In the genomic region with DNA sequence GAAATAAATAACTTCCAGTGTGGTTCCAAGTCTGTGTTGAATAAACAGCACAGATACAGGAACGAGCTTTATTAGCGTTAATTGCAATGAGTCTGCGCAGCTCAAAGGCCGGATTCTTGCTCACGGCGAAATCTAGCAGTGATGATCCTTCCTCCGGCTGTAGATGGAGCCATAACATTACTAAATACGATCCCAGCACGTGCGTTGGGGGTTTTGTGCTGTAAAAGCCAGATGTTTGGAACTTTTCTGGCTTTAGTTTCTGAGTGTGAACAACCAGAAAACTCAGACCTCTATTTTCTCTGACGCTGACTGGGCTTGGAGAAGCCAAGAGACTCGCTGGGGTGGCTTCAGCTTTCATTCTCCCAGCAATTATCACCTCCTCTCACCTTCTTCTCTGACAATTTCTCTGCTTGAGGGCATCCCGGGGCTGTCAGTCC, we compare ENCODE assay signal across 8 cellular contexts. TPM values are rescaled to one million over a fixed set of nuclear protein-coding genes. Genes with fewer than 3 reads are reported as not detected.
DNase-seq lines count a peak whose midpoint lies in the region; ATAC-seq and TF ChIP-seq lines count a peak whose summit lies in the region.

No MANE protein-coding gene starts in this region.

- no peaks in the 10 kb centered on the region for H3K27me3 ChIP-seq in CD8-positive, alpha-beta memory T cell (ENCODE audit: insufficient read depth, low read length, poor library complexity, severe bottlenecking)
- peaks cover 13% of the 10 kb centered on the region for H3K27me3 ChIP-seq in NT2/D1 (ENCODE audit: insufficient read depth, insufficient read length)
- H3K27me3 ChIP-seq in esophagus muscularis mucosa = peaks cover 0 to 39% (median 0%) of the 10 kb centered on the region in 4 donors

- POLR2A ChIA-PET in CD8-positive, alpha-beta memory T cell (lab: Charles Lee) = interaction anchor here (0.7 to 1.2 kb wide), 2 partner anchors 31 to 1697 kb away, joined by 3 to 4 read pairs; no protein-coding TSS in a partner anchor

- H3K4me1 ChIP-seq in CD8-positive, alpha-beta memory T cell (ENCODE audit: insufficient read depth, low read length) = peaks cover 26% of the 10 kb centered on the region
- H3K4me1 ChIP-seq in NT2/D1 (ENCODE audit: insufficient read depth, insufficient read length) (peaks cover 5% of the 10 kb centered on the region), esophagus muscularis mucosa (peaks cover 6 to 11% (median 10%) of the 10 kb centered on the region in 4 donors)

- no peaks in the 10 kb centered on the region for H3K9me3 ChIP-seq in CD8-positive, alpha-beta memory T cell (ENCODE audit: low read length)
- H3K9me3 ChIP-seq in NT2/D1 (ENCODE audit: insufficient read depth, low read length) = no peaks in the 10 kb centered on the region
- H3K9me3 ChIP-seq in esophagus muscularis mucosa = no peaks in the 10 kb centered on the region

- H3K4me3 Mint-ChIP-seq in CD8-positive, alpha-beta memory T cell = no peak overlapping the region
- H3K4me3 Mint-ChIP-seq in natural killer cell treated with Interleukin-12 subunit alpha and Interleukin-12 subunit beta and Interleukin-15 and Interleukin-18, amount 100 ng/mL, for 72 hours = no peak overlapping the region

- TF ChIP-seq POLR2A in esophagus muscularis mucosa (IDR thresholded peaks at IDR 0.05; ENCODE audit: low read depth) = no peak

- TF ChIP-seq CTCF in esophagus muscularis mucosa (IDR thresholded peaks at IDR 0.05) = peak; percentile 56 to 69 (median 57)

- H3K27ac Mint-ChIP-seq in CD8-positive, alpha-beta memory T cell = peak overlapping the region in 1 of 8 donors; percentile 8
- H3K27ac Mint-ChIP-seq in natural killer cell treated with Interleukin-12 subunit alpha and Interleukin-12 subunit beta and Interleukin-15 and Interleukin-18, amount 100 ng/mL, for 72 hours = peak overlapping the region in 1 of 2 donors; percentile 23

- peak; percentile 86 for ATAC-seq in GM19452 (IDR thresholded peaks at IDR 0.05; ENCODE audit: unreplicated experiment)
- peak; percentile 67 to 74 for ATAC-seq in natural killer cell treated with Interleukin-12 subunit alpha and Interleukin-12 subunit beta and Interleukin-15 and Interleukin-18, amount 100 ng/mL, for 72 hours

- H3K27ac ChIP-seq in CD8-positive, alpha-beta memory T cell (ENCODE audit: low read depth, low read length) = no peak overlapping the region
- H3K27ac ChIP-seq in esophagus muscularis mucosa (replicated peaks in 1 of 4) (no peak overlapping the region), substantia nigra (ENCODE audit: low read depth, low read length, poor library complexity, severe bottlenecking) (no peak overlapping the region)

- H3K9me3 Mint-ChIP-seq in CD8-positive, alpha-beta memory T cell = no peaks in the 10 kb centered on the region
- H3K9me3 Mint-ChIP-seq in natural killer cell treated with Interleukin-12 subunit alpha and Interleukin-12 subunit beta and Interleukin-15 and Interleukin-18, amount 100 ng/mL, for 72 hours = no peaks in the 10 kb centered on the region

- WGBS in esophagus muscularis mucosa = under 1% methylated on average over 13 of the region's 13 CpGs

- H3K36me3 ChIP-seq in CD8-positive, alpha-beta memory T cell (ENCODE audit: insufficient read depth, low read length) = no peaks in the 10 kb centered on the region
- H3K36me3 ChIP-seq in NT2/D1 (ENCODE audit: insufficient read depth, insufficient read length, low read length) = no peaks in the 10 kb centered on the region
- H3K36me3 ChIP-seq in esophagus muscularis mucosa = no peaks in the 10 kb centered on the region

- no peak for TF ChIP-seq EP300 in esophagus muscularis mucosa (IDR thresholded peaks at IDR 0.05)

- H3K4me3 ChIP-seq in CD8-positive, alpha-beta memory T cell (ENCODE audit: low read length) = no peak overlapping the region
- no peak overlapping the region for H3K4me3 ChIP-seq in NT2/D1 (ENCODE audit: insufficient read length, low read depth)
- no peak overlapping the region for H3K4me3 ChIP-seq in esophagus muscularis mucosa

- peaks cover 1 to 5% of the 10 kb centered on the region in 2 donors for H3K27me3 Mint-ChIP-seq in CD8-positive, alpha-beta memory T cell
- H3K27me3 Mint-ChIP-seq in natural killer cell treated with Interleukin-12 subunit alpha and Interleukin-12 subunit beta and Interleukin-15 and Interleukin-18, amount 100 ng/mL, for 72 hours = peaks cover 15 to 22% of the 10 kb centered on the region in 2 donors

- intact Hi-C loops in esophagus muscularis mucosa (cut with DNase I) = no loop called here

- no peaks in the 10 kb centered on the region for H3K36me3 Mint-ChIP-seq in CD8-positive, alpha-beta memory T cell
- no peaks in the 10 kb centered on the region for H3K36me3 Mint-ChIP-seq in natural killer cell treated with Interleukin-12 subunit alpha and Interleukin-12 subunit beta and Interleukin-15 and Interleukin-18, amount 100 ng/mL, for 72 hours

- DNase-seq in CD8-positive, alpha-beta memory T cell = peak; percentile 32 to 64 (median 48)
- DNase-seq in HT1080 (ENCODE audit: low read depth) (peak; percentile 69), NT2/D1 (ENCODE audit: low read depth, low spot score) (peak; percentile 65), activated T-cell treated with anti-CD3 and anti-CD28 coated beads for 1 hour (ENCODE audit: low read depth) (peak; percentile 18), esophagus muscularis mucosa (ENCODE audit: extremely low spot score) (no peak), substantia nigra (lab: John Stamatoyannopoulos, UW) (peak in 34 of 49 donors; percentile 6 to 70 (median 30))
- DNase-seq in natural killer cell treated with Interleukin-12 subunit alpha and Interleukin-12 subunit beta and Interleukin-15 and Interleukin-18, amount 100 ng/mL, for 72 hours (ENCODE audit: low spot score) = no peak

- CTCF ChIA-PET in CD8-positive, alpha-beta memory T cell (lab: Charles Lee) = interaction anchor here (0.6 to 2.1 kb wide), 13 partner anchors 8 to 1915 kb away, joined by 3 to 11 read pairs (median 4); no protein-coding TSS in a partner anchor

- no peak overlapping the region for H3K9ac ChIP-seq in NT2/D1 (ENCODE audit: insufficient read length, low read depth)

- peaks cover 18 to 42% (median 39%) of the 10 kb centered on the region in 3 donors for H3K4me1 Mint-ChIP-seq in CD8-positive, alpha-beta memory T cell
- H3K4me1 Mint-ChIP-seq in natural killer cell treated with Interleukin-12 subunit alpha and Interleukin-12 subunit beta and Interleukin-15 and Interleukin-18, amount 100 ng/mL, for 72 hours (ENCODE audit: low read depth in 2 of 2) = peaks cover 12 to 18% of the 10 kb centered on the region in 2 donors

RNA-seq across cellular contexts. Expression of a gene that starts 47.0 kb away (rescaled TPM):
- total RNA-seq in CD8-positive, alpha-beta memory T cell = 10 to 100 TPM; 30.0 to 31.5 TPM
- 55.6 TPM for polyA plus RNA-seq in CD8-positive, alpha-beta memory T cell
- total RNA-seq in HT1080 (2014; rRNA removed; shearing (Covaris generic)) = 12.9 and 24.3 TPM in 2 replicates
- 19.7 and 28.0 TPM in 2 replicates for polyA plus RNA-seq in HT1080 (2015; cell fraction: cytosol; rRNA removed)
- polyA plus RNA-seq in HT1080 (2015; cell fraction: nucleus; rRNA removed) = 26.2 and 28.8 TPM in 2 replicates
- 10 to 100 TPM; 44.9 to 59.7 (median 53.9) TPM for total RNA-seq in esophagus muscularis mucosa
- 10 to 100 TPM; 28.0 to 30.2 TPM for total RNA-seq in natural killer cell treated with Interleukin-12 subunit alpha and Interleukin-12 subunit beta and Interleukin-15 and Interleukin-18, amount 100 ng/mL, for 72 hours

Comparison
In these comparisons a context has a peak if more than half of its experiments do, and no peak if none do; other contexts are left out.
1. DNase-seq: peak in CD8-positive, alpha-beta memory T cell (5 of 5), HT1080 (single experiment), NT2/D1 (single experiment), activated T-cell treated with anti-CD3 and anti-CD28 coated beads for 1 hour (single experiment) and substantia nigra (34 of 49); none in esophagus muscularis mucosa (single experiment) and natural killer cell treated with Interleukin-12 subunit alpha and Interleukin-12 subunit beta and Interleukin-15 and Interleukin-18, amount 100 ng/mL, for 72 hours (single experiment).